8 cellular contexts compared by ENCODE assay signal in genomic region chr6:42532038-42532669, GRCh38. TPM values are rescaled to one million over a fixed set of nuclear protein-coding genes. Genes with fewer than 3 reads are reported as not detected.
DNase-seq lines count a peak whose midpoint lies in the region; TF ChIP-seq lines count a peak whose summit lies in the region.

No MANE protein-coding gene starts in this region.

- intact Hi-C loops in Caco-2 (cut with micrococcal nuclease; ENCODE audit: unreplicated experiment), result loop anchor here (1.0 kb wide), 1 partner anchor 223 kb away; no protein-coding TSS in a partner anchor

- DNase-seq in Caco-2 (peak; percentile 41 to 55), HCEC 1CT (peak; percentile 68), NCI-H748 treated with DMSO at 0.1 percent for 48 hours (lab: John Stamatoyannopoulos, UW) (peak; percentile 70), astrocyte of the cerebellum (ENCODE audit: low read depth) (peak; percentile 57), iPS-NIHi7 (ENCODE audit: extremely low spot score) (peak; percentile 65), stromal cell of bone marrow (ENCODE audit: low read depth) (peak; percentile 39)
- DNase-seq in stimulated activated CD8-positive, alpha-beta memory T cell treated with anti-CD3 and anti-CD28 coated beads, Interleukin-4, amount 100 ng/mL, for 48 hours, result no peak
- no peak for DNase-seq in activated CD8-positive, alpha-beta memory T cell treated with anti-CD3 and anti-CD28 coated beads for 24 hours

- CTCF ChIA-PET in Caco-2 (lab: Charles Lee), result interaction anchor here (0.6 to 1.2 kb wide), 2 partner anchors 16 to 31 kb away, joined by 3 to 6 read pairs; no protein-coding TSS in a partner anchor

- H3K36me3 ChIP-seq in Caco-2 (ENCODE audit: control insufficient read depth, insufficient read depth, low read length), result no peaks in the 10 kb centered on the region

- no peaks in the 10 kb centered on the region for H3K9me3 Mint-ChIP-seq in Caco-2 (ENCODE audit: unreplicated experiment)

- no peak overlapping the region for H3K27ac Mint-ChIP-seq in Caco-2 (ENCODE audit: unreplicated experiment)

- H3K27me3 Mint-ChIP-seq in Caco-2 (ENCODE audit: insufficient read depth, unreplicated experiment), result peaks cover 5% of the 10 kb centered on the region

- TF ChIP-seq CTCF in Caco-2 (IDR thresholded peaks at IDR 0.05; ENCODE audit: insufficient read depth in 1 of 2, low read depth in 1 of 2, low read length in 1 of 2, severe bottlenecking in 1 of 2, unreplicated experiment in 1 of 2) (peak; percentile 83 to 91), astrocyte of the cerebellum (IDR thresholded peaks at IDR 0.05; ENCODE audit: low read depth, low read length, missing control alignments) (peak; percentile 75)

- in situ Hi-C loops in astrocyte of the cerebellum (cut with HindIII; ENCODE audit: low sequenced_read_pairs), result no loop called here

- no peaks in the 10 kb centered on the region for H3K4me1 ChIP-seq in Caco-2

- no TSS peak for BruUV-seq in Caco-2 (replicated peaks; lab: Mats Ljungman, UMichigan)

- no peaks in the 10 kb centered on the region for H3K36me3 Mint-ChIP-seq in Caco-2 (ENCODE audit: insufficient read depth, unreplicated experiment)

- H3K9me3 ChIP-seq in Caco-2, result no peaks in the 10 kb centered on the region

- POLR2A ChIA-PET in Caco-2 (lab: Charles Lee), result no interaction called here

- H3K4me1 Mint-ChIP-seq in Caco-2 (ENCODE audit: low read depth, unreplicated experiment), result no peaks in the 10 kb centered on the region

- H3K4me3 ChIP-seq in Caco-2 (ENCODE audit: low read depth, low read length), result no peak overlapping the region
- H3K4me3 ChIP-seq in astrocyte of the cerebellum (ENCODE audit: low read depth, low read length), result no peak overlapping the region

- H3K27me3 ChIP-seq in Caco-2 (replicated peaks; ENCODE audit: control insufficient read depth, insufficient read depth, low read length), result no peaks in the 10 kb centered on the region

- no peak overlapping the region for H3K4me3 Mint-ChIP-seq in Caco-2 (ENCODE audit: unreplicated experiment)

RNA-seq across cellular contexts. Expression of gene UBR2, which starts 31.7 kb away (rescaled TPM):
- total RNA-seq in Caco-2 (2022), result 21.7 TPM in 2 replicates

Comparison
In these comparisons a context has a peak if more than half of its experiments do, and no peak if none do; other contexts are left out.
1. DNase-seq: peak in Caco-2 (2 of 2), HCEC 1CT (single experiment), NCI-H748 treated with DMSO at 0.1 percent for 48 hours (single experiment), astrocyte of the cerebellum (single experiment), iPS-NIHi7 (single experiment) and stromal cell of bone marrow (single experiment); none in stimulated activated CD8-positive, alpha-beta memory T cell treated with anti-CD3 and anti-CD28 coated beads, Interleukin-4, amount 100 ng/mL, for 48 hours (single experiment) and activated CD8-positive, alpha-beta memory T cell treated with anti-CD3 and anti-CD28 coated beads for 24 hours (single experiment).